In genomic region chr6:26273673-26274595, GRCh38 we compare ENCODE assay signal across 1 cellular context.
TF ChIP-seq lines count a peak whose summit lies in the region.

No MANE protein-coding gene starts in this region.

TF ChIP-seq in HepG2, 621 proteins besides CTCF, POLR2A, EP300 and RAD21 (continued from another document):
- TF ChIP-seq ZBTB10 (CRISPR knock-in tag; IDR thresholded peaks at IDR 0.05; ENCODE audit: borderline replicate concordance) (no peak), ATF5 (CRISPR knock-in tag; IDR thresholded peaks at IDR 0.05; ENCODE audit: low read depth) (0 out of 2 replicates have a peak, but pooled peaks have one; percentile 8), ZKSCAN5 (CRISPR knock-in tag; IDR thresholded peaks at IDR 0.05) (no peak), BORCS8-MEF2B (CRISPR knock-in tag; IDR thresholded peaks at IDR 0.05) (peak; percentile 0; the same call in 1 of the 2 replicates), NR2C2 (CRISPR knock-in tag; IDR thresholded peaks at IDR 0.05; ENCODE audit: borderline replicate concordance) (0 out of 2 replicates have a peak, but pooled peaks have one; percentile 0), STAG1 (CRISPR knock-in tag; IDR thresholded peaks at IDR 0.05) (no peak), ZNF709 (CRISPR knock-in tag; IDR thresholded peaks at IDR 0.05) (no peak), ZNF780A (CRISPR knock-in tag; IDR thresholded peaks at IDR 0.05) (no peak), ZSCAN20 (CRISPR knock-in tag; IDR thresholded peaks at IDR 0.05; ENCODE audit: borderline replicate concordance) (no peak), ZFP36L2 (CRISPR knock-in tag; IDR thresholded peaks at IDR 0.05) (no peak), CBX2 (IDR thresholded peaks at IDR 0.05; ENCODE audit: low read depth, low read length) (peak; percentile 88), CBX2 (CRISPR knock-in tag; IDR thresholded peaks at IDR 0.05; ENCODE audit: low read depth) (no peak), ZBTB3 (CRISPR knock-in tag; IDR thresholded peaks at IDR 0.05; ENCODE audit: borderline replicate concordance, low read depth) (no peak), MBD4 (IDR thresholded peaks at IDR 0.05; ENCODE audit: borderline replicate concordance, low read length) (no peak), STAT6 (CRISPR knock-in tag; IDR thresholded peaks at IDR 0.05; ENCODE audit: borderline replicate concordance) (0 out of 2 replicates have a peak, but pooled peaks have one; percentile 60), TGIF2 (CRISPR knock-in tag; IDR thresholded peaks at IDR 0.05) (no peak), PATZ1 (CRISPR knock-in tag; IDR thresholded peaks at IDR 0.05) (no peak), NFKBIZ (CRISPR knock-in tag; IDR thresholded peaks at IDR 0.05) (no peak), ZBTB37 (CRISPR knock-in tag; IDR thresholded peaks at IDR 0.05) (no peak), PCBP2 (optimal IDR thresholded peaks at IDR 0.05; ENCODE audit: low read depth, low read length, poor library complexity, severe bottlenecking) (no peak), UBTF (CRISPR knock-in tag; IDR thresholded peaks at IDR 0.05) (no peak), ZNF350 (CRISPR knock-in tag; IDR thresholded peaks at IDR 0.05; ENCODE audit: borderline replicate concordance, low read depth) (no peak), HDAC1 (CRISPR knock-in tag; IDR thresholded peaks at IDR 0.05) (no peak), MLX (CRISPR knock-in tag; IDR thresholded peaks at IDR 0.05) (no peak), ZNF740 (CRISPR knock-in tag; IDR thresholded peaks at IDR 0.05) (0 out of 2 replicates have a peak, but pooled peaks have one; percentile 1), SOX5 (CRISPR knock-in tag; IDR thresholded peaks at IDR 0.05; ENCODE audit: borderline replicate concordance) (no peak), NFIC (IDR thresholded peaks at IDR 0.05; ENCODE audit: low read length) (0 out of 2 replicates have a peak, but pooled peaks have one; percentile 7), ZNF451 (CRISPR knock-in tag; IDR thresholded peaks at IDR 0.05) (no peak), SYNCRIP (IDR thresholded peaks at IDR 0.05; ENCODE audit: insufficient read depth, low read depth, low read length) (no peak), ATF3 (CRISPR knock-in tag; IDR thresholded peaks at IDR 0.05) (no peak)
